In the genomic region with DNA sequence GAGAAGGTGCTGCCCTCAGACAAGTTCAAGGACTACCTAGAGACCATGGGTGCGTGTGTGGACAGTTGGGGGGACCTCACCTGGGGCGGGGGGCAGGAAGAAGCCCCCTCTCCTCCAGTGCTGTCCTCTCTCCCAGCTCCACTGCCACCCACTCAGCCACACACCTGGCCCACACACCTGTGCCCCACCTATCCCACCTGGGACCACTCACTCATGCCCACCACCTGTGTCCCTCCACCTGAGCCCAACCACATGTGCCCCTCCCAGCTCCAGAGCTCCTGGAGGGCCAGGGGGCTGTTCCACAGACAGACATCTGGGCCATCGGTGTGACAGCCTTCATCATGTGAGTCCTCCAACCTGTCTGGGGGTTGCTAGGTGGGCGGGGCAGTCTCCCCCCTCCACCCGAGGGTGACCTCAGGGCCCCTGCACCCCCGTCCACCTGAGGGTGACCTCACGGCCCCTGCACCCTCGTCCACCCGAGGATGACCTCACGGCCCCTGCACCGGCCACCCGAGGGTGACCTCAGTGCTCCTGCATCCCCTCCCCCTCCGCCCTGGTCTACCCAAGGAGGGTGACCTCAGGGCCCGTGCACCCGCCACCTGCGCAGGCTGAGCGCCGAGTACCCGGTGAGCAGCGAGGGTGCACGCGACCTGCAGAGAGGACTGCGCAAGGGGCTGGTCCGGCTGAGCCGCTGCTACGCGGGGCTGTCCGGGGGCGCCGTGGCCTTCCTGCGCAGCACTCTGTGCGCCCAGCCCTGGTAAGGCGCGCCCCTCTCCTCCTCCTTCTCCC, we compare ENCODE assay signal across 9 cellular contexts. TPM values are rescaled to one million over a fixed set of nuclear protein-coding genes. Genes with fewer than 3 reads are reported as not detected.
DNase-seq lines count a peak whose midpoint lies in the region; ATAC-seq, FAIRE-seq and TF ChIP-seq lines count a peak whose summit lies in the region.
"Had no signal": no experiment of that assay in that cellular context is flagged by ENCODE, and none has a peak within 500 bp of the region (broad histone marks: within the 10 kb centered on the region; RNA-seq: fewer than 3 reads in every experiment).

No MANE protein-coding gene starts in this region.

- no peaks in the 10 kb centered on the region for H3K9me3 Mint-ChIP-seq in T-helper 1 cell treated with Interleukin-12 subunit alpha and Interleukin-12 subunit beta and Interleukin-4 antibody, amounts not matched to agents 30 μg/mL and 1 μg/mL, for 36 hours
- H3K9me3 Mint-ChIP-seq in astrocyte (ENCODE audit: unreplicated experiment) (no peaks in the 10 kb centered on the region), immature natural killer cell (no peaks in the 10 kb centered on the region)

- FAIRE-seq in astrocyte (lab: Jason Lieb, UNC), result no peak

- H3K27ac ChIP-seq in astrocyte (ENCODE audit: low read depth, low read length) (no peak overlapping the region), thoracic aorta (no peak overlapping the region)

- H3K27me3 Mint-ChIP-seq in T-helper 1 cell treated with Interleukin-12 subunit alpha and Interleukin-12 subunit beta and Interleukin-4 antibody, amounts not matched to agents 30 μg/mL and 1 μg/mL, for 36 hours (ENCODE audit: low read depth), result peaks cover 33% of the 10 kb centered on the region
- H3K27me3 Mint-ChIP-seq in astrocyte (ENCODE audit: low read depth, unreplicated experiment) (peaks cover 35% of the 10 kb centered on the region), immature natural killer cell (ENCODE audit: low read depth in 3 of 3) (peaks cover 0 to 10% (median 2%) of the 10 kb centered on the region in 3 donors)

- H3K27me3 ChIP-seq in astrocyte (ENCODE audit: insufficient read depth, low read length) (no peaks in the 10 kb centered on the region), thoracic aorta (replicated peaks; ENCODE audit: insufficient read depth) (no peaks in the 10 kb centered on the region)

- no peaks in the 10 kb centered on the region for H3K79me2 ChIP-seq in astrocyte (ENCODE audit: insufficient read depth, low read length)

- H3K4me3 ChIP-seq in astrocyte (ENCODE audit: insufficient read depth, low read depth, low read length) (no peak overlapping the region), thoracic aorta (peak overlapping the region; percentile 78)

- TF ChIP-seq CTCF in astrocyte (IDR thresholded peaks at IDR 0.05; ENCODE audit: insufficient read depth, low read depth, low read length) (no peak), thoracic aorta (IDR thresholded peaks at IDR 0.05) (no peak), GM13977 (IDR thresholded peaks at IDR 0.05; ENCODE audit: extremely low read depth, insufficient read depth, missing control alignments) (no peak)

- H3K36me3 Mint-ChIP-seq in T-helper 1 cell treated with Interleukin-12 subunit alpha and Interleukin-12 subunit beta and Interleukin-4 antibody, amounts not matched to agents 30 μg/mL and 1 μg/mL, for 36 hours (ENCODE audit: low read depth), result no peaks in the 10 kb centered on the region
- H3K36me3 Mint-ChIP-seq in astrocyte (ENCODE audit: low read depth, unreplicated experiment), result no peaks in the 10 kb centered on the region
- no peaks in the 10 kb centered on the region for H3K36me3 Mint-ChIP-seq in immature natural killer cell

- peak overlapping the region; percentile 42 for H3K4me3 Mint-ChIP-seq in T-helper 1 cell treated with Interleukin-12 subunit alpha and Interleukin-12 subunit beta and Interleukin-4 antibody, amounts not matched to agents 30 μg/mL and 1 μg/mL, for 36 hours
- H3K4me3 Mint-ChIP-seq in astrocyte (ENCODE audit: unreplicated experiment) (no peak overlapping the region), immature natural killer cell (peak overlapping the region in 3 of 5 donors; percentile 9 to 49 (median 27))

- no peak for DNase-seq in T-helper 1 cell
- DNase-seq in astrocyte (ENCODE audit: low read depth), result no peak
- DNase-seq in immature natural killer cell, result no peak
- DNase-seq in thoracic aorta (ENCODE audit: low spot score), result no peak
- no peak for DNase-seq in activated CD8-positive, alpha-beta memory T cell treated with anti-CD3 and anti-CD28 coated beads, Interleukin-2, amount 50 U/mL, for 48 hours
- DNase-seq in GM13977 (ENCODE audit: low spot score), result no peak

- H2AFZ ChIP-seq in astrocyte (ENCODE audit: low read depth, low read length), result no peak overlapping the region

- H3K9ac ChIP-seq in astrocyte (ENCODE audit: low read length), result no peak overlapping the region

- H4K20me1 ChIP-seq in astrocyte (ENCODE audit: insufficient read depth, low read length), result no peaks in the 10 kb centered on the region

- H3K27ac Mint-ChIP-seq in T-helper 1 cell treated with Interleukin-12 subunit alpha and Interleukin-12 subunit beta and Interleukin-4 antibody, amounts not matched to agents 30 μg/mL and 1 μg/mL, for 36 hours, result no peak overlapping the region
- H3K27ac Mint-ChIP-seq in astrocyte (ENCODE audit: unreplicated experiment) (no peak overlapping the region), immature natural killer cell (no peak overlapping the region)

- H3K4me1 Mint-ChIP-seq in T-helper 1 cell treated with Interleukin-12 subunit alpha and Interleukin-12 subunit beta and Interleukin-4 antibody, amounts not matched to agents 30 μg/mL and 1 μg/mL, for 36 hours (ENCODE audit: low read depth), result peaks cover 6% of the 10 kb centered on the region
- no peaks in the 10 kb centered on the region for H3K4me1 Mint-ChIP-seq in astrocyte (ENCODE audit: low read depth, unreplicated experiment)
- peaks cover 7 to 8% of the 10 kb centered on the region in 2 donors for H3K4me1 Mint-ChIP-seq in immature natural killer cell

- H3K9me3 ChIP-seq in astrocyte (ENCODE audit: insufficient read depth, low read depth, low read length) (no peaks in the 10 kb centered on the region), thoracic aorta (no peaks in the 10 kb centered on the region)

- H3K4me2 ChIP-seq in astrocyte (ENCODE audit: low read length), result peak overlapping the region; percentile 88

- in situ Hi-C loops in GM13977 (cut with MboI; ENCODE audit: low pct_unique_long_range_greater_than_20kb, low sequenced_read_pairs, unreplicated experiment), result no loop called here

- H3K36me3 ChIP-seq in astrocyte (ENCODE audit: insufficient read depth, low read length) (no peaks in the 10 kb centered on the region), thoracic aorta (no peaks in the 10 kb centered on the region)

- peaks cover 4% of the 10 kb centered on the region for H3K4me1 ChIP-seq in astrocyte (ENCODE audit: insufficient read depth, low read length)
- H3K4me1 ChIP-seq in thoracic aorta (ENCODE audit: control insufficient read depth in 1 of 2, low read depth in 2 of 2), result peaks cover 7 to 30% of the 10 kb centered on the region in 2 donors

- ATAC-seq in thoracic aorta (ENCODE audit: insufficient number of reproducible peaks, low FRiP score, low read depth) (no peak), HG02610 (IDR thresholded peaks at IDR 0.05; ENCODE audit: unreplicated experiment) (no peak)

RNA-seq across cellular contexts. Expression of a gene that starts 28.8 kb away (rescaled TPM):
- total RNA-seq in astrocyte (25.7 and 32.2 TPM in 2 replicates), thoracic aorta (10 to 100 TPM; 30.1 to 32.5 TPM)
- polyA plus RNA-seq in immature natural killer cell, result 10 to 100 TPM in 2 of 3 donors, 1 to 10 TPM in 1; 8.8 to 27.3 (median 10.7) TPM

RNA-seq across cellular contexts. Expression of a gene that starts 38.8 kb away (rescaled TPM):
- total RNA-seq in astrocyte (0.82 and 1.5 TPM in 2 replicates), thoracic aorta (under 1 TPM in 1 of 2 donors, not detected in 1; 0.56 TPM)
- polyA plus RNA-seq in immature natural killer cell, result 1 to 10 TPM in 1 of 3 donors, under 1 TPM in 1, not detected in 1; 0.53 to 1.7 TPM
- total RNA-seq: Daoy had no signal
